8 cellular contexts compared by ENCODE assay signal in genomic region chr7:107201795-107202450, GRCh38. TPM values are rescaled to one million over a fixed set of nuclear protein-coding genes. Genes with fewer than 3 reads are reported as not detected.
DNase-seq lines count a peak whose midpoint lies in the region; ATAC-seq, FAIRE-seq and TF ChIP-seq lines count a peak whose summit lies in the region.

No MANE protein-coding gene starts in this region.

- no peak overlapping the region for H2BK120ac ChIP-seq in IMR-90 (ENCODE audit: low read depth, low read length)

- H4K8ac ChIP-seq in IMR-90 (ENCODE audit: low read depth in 2 of 2, low read length in 2 of 2) = no peak overlapping the region

- no peak overlapping the region for H3K27ac Mint-ChIP-seq in activated CD4-positive, alpha-beta T cell treated with anti-CD3 and anti-CD28 coated beads for 36 hours

- H3K9ac ChIP-seq in IMR-90 (ENCODE audit: low read depth, low read length) (no peak overlapping the region), HepG2 (ENCODE audit: insufficient read depth, low read depth, low read length) (no peak overlapping the region)

- no peak overlapping the region for H4K5ac ChIP-seq in IMR-90 (ENCODE audit: low read depth, low read length)

- H3K36me3 ChIP-seq in IMR-90 (ENCODE audit: control insufficient read depth, insufficient read depth, low read length) (peaks cover 32% of the 10 kb centered on the region), Panc1 (ENCODE audit: control insufficient read depth, insufficient read depth, low read length) (peaks cover 12% of the 10 kb centered on the region), HepG2 (replicated peaks in 1 of 2; ENCODE audit: control insufficient read depth in 1 of 2, insufficient read depth in 2 of 2, low read length in 2 of 2) (peaks cover 2 to 49% of the 10 kb centered on the region in 2 experiments; a peak in 3 of 5 replicates), uterus (no peaks in the 10 kb centered on the region)

- in situ Hi-C loops in IMR-90 (cut with MboI; ENCODE audit: low sequenced_read_pairs) = no loop called here
- in situ Hi-C loops in Panc1 (cut with HindIII; ENCODE audit: low pct_unique_long_range_greater_than_20kb, low sequenced_read_pairs) = no loop called here
- in situ Hi-C loops in HepG2 (cut with HindIII; ENCODE audit: extremely low pct_ligation_motif_present, low pct_unique_long_range_greater_than_20kb) = loop anchor here (25.0 kb wide), 2 partner anchors 510 to 685 kb away; partner anchors contain the start of gene DLD

- no peak overlapping the region for H3K56ac ChIP-seq in IMR-90 (ENCODE audit: extremely low read depth, insufficient read depth, low read length)

- FAIRE-seq in HepG2 (lab: Jason Lieb, UNC) = no peak

- no peaks in the 10 kb centered on the region for H3K4me1 ChIP-seq in IMR-90 (ENCODE audit: control insufficient read depth, insufficient read depth, low read length)
- H3K4me1 ChIP-seq in Panc1 (ENCODE audit: control insufficient read depth, insufficient read depth, low read length) = no peaks in the 10 kb centered on the region
- H3K4me1 ChIP-seq in HepG2 (ENCODE audit: insufficient read depth, low read length) = no peaks in the 10 kb centered on the region
- peaks cover 0 to 2% of the 10 kb centered on the region in 2 donors for H3K4me1 ChIP-seq in uterus

- no peaks in the 10 kb centered on the region for H3K79me1 ChIP-seq in IMR-90 (ENCODE audit: low read depth in 1 of 2, low read length in 2 of 2)

- no peaks in the 10 kb centered on the region for H3K79me2 ChIP-seq in HepG2 (ENCODE audit: insufficient read depth, low read length)

- no peak overlapping the region for H2AK5ac ChIP-seq in IMR-90 (ENCODE audit: low read depth, low read length)

- H3K4me3 ChIP-seq in IMR-90 (ENCODE audit: insufficient read depth, low read depth, low read length) = no peak overlapping the region
- H3K4me3 ChIP-seq in Panc1 (ENCODE audit: low read depth in 2 of 2, low read length in 2 of 2) = no peak overlapping the region
- no peak overlapping the region for H3K4me3 ChIP-seq in HepG2 (replicated peaks in 1 of 3; ENCODE audit: insufficient read depth in 1 of 3, low read depth in 2 of 3, low read length in 3 of 3)
- no peak overlapping the region for H3K4me3 ChIP-seq in uterus

- H4K20me1 ChIP-seq in IMR-90 (ENCODE audit: insufficient read depth, low read length) (no peaks in the 10 kb centered on the region), HepG2 (ENCODE audit: insufficient read depth, low read length) (no peaks in the 10 kb centered on the region)

- no CpG with 5 or more reads among the region's 4 CpGs for WGBS in IMR-90 (ENCODE audit: extremely low coverage in 2 of 2, insufficient read length in 1 of 2), 2 experiments
- 88% methylated on average over 4 of the region's 4 CpGs for WGBS in HepG2 (ENCODE audit: low lambda C conversion rate)

- BruUV-seq in IMR-90 (replicated peaks; lab: Mats Ljungman, UMichigan) (no TSS peak), Panc1 (replicated peaks; lab: Mats Ljungman, UMichigan) (TSS peak; percentile 45), HepG2 (replicated peaks; lab: Mats Ljungman, UMichigan) (no TSS peak)

- no peaks in the 10 kb centered on the region; the same call in 1 of the 2 replicates for H3K9me1 ChIP-seq in IMR-90 (ENCODE audit: insufficient read depth, low read length)

- dilution Hi-C loops in IMR-90 (cut with HindIII; ENCODE audit: low sequenced_read_pairs, unreplicated experiment) = no loop called here

- no peak overlapping the region for H2BK20ac ChIP-seq in IMR-90 (ENCODE audit: low read depth, low read length)

- H3K27me3 ChIP-seq in IMR-90 (ENCODE audit: control insufficient read depth, insufficient read depth, low read length) = no peaks in the 10 kb centered on the region
- no peaks in the 10 kb centered on the region for H3K27me3 ChIP-seq in Panc1 (ENCODE audit: control insufficient read depth, insufficient read depth, low read length)
- no peaks in the 10 kb centered on the region for H3K27me3 ChIP-seq in HepG2 (ENCODE audit: control insufficient read depth in 1 of 2, insufficient read depth in 2 of 2, low read length in 2 of 2)
- no peaks in the 10 kb centered on the region for H3K27me3 ChIP-seq in uterus

- TF ChIP-seq RAD21 in IMR-90 (IDR thresholded peaks at IDR 0.05; ENCODE audit: low read length) (peak; percentile 52), HepG2 (CRISPR knock-in tag; IDR thresholded peaks at IDR 0.05) (peak; percentile 51; the same call in 1 of the 2 replicates)

- H3K9me3 Mint-ChIP-seq in activated CD4-positive, alpha-beta T cell treated with anti-CD3 and anti-CD28 coated beads for 36 hours (ENCODE audit: low read depth) = no peaks in the 10 kb centered on the region

- peak; percentile 61 for DNase-seq in activated CD4-positive, alpha-beta T cell treated with anti-CD3 and anti-CD28 coated beads for 36 hours
- DNase-seq in activated CD4-positive, alpha-beta T cell treated with anti-CD3 and anti-CD28 coated beads for 1 hour = no peak
- peak; percentile 18 for DNase-seq in IMR-90
- peak; percentile 42 for DNase-seq in Panc1 (ENCODE audit: low read depth, low spot score)
- peak; percentile 9 for DNase-seq in central memory CD4-positive, alpha-beta T cell
- DNase-seq in HepG2 (ENCODE audit: low spot score) = peak; percentile 27
- DNase-seq in uterus = peak; percentile 34 to 38
- no peak for DNase-seq in kidney glomerular epithelial cell (lab: John Stamatoyannopoulos, UW)

- peak; percentile 78 for ATAC-seq in activated CD4-positive, alpha-beta T cell treated with anti-CD3 and anti-CD28 coated beads for 36 hours
- ATAC-seq in IMR-90 (ENCODE audit: low read depth) = peak; percentile 37; the same call in 1 of the 2 replicates
- peak; percentile 91 for ATAC-seq in Panc1
- peak; percentile 94 for ATAC-seq in HepG2

- no peak overlapping the region for H2AK9ac ChIP-seq in IMR-90 (replicated peaks; ENCODE audit: low read depth, low read length, poor library complexity)

- H3K4ac ChIP-seq in IMR-90 (ENCODE audit: low read depth, low read length) = no peak overlapping the region

- no peak for TF ChIP-seq POLR2A in IMR-90 (IDR thresholded peaks at IDR 0.05; ENCODE audit: low read depth, low read length)
- no peak for TF ChIP-seq POLR2A in HepG2 (IDR thresholded peaks at IDR 0.05; ENCODE audit: insufficient read depth in 1 of 2, low read depth in 2 of 2, low read length in 2 of 2)
- TF ChIP-seq POLR2A in uterus (IDR thresholded peaks at IDR 0.05) = no peak

- POLR2A ChIA-PET in activated CD4-positive, alpha-beta T cell treated with anti-CD3 and anti-CD28 coated beads for 36 hours (lab: Charles Lee) = no interaction called here
- POLR2A ChIA-PET in IMR-90 (lab: Charles Lee; ENCODE audit: unreplicated experiment) (no interaction called here), Panc1 (lab: Charles Lee) (no interaction called here), HepG2 (lab: Yijun Ruan, JAX) (no interaction called here)

- TF ChIP-seq EP300 in HepG2 (IDR thresholded peaks at IDR 0.05; ENCODE audit: low read depth in 2 of 2, low read length in 2 of 2) = no peak
- no peak for TF ChIP-seq EP300 in HepG2 (CRISPR knock-in tag; IDR thresholded peaks at IDR 0.05; ENCODE audit: borderline replicate concordance)

- no peak overlapping the region for H3K23ac ChIP-seq in IMR-90 (ENCODE audit: low read depth, low read length)

- no peak overlapping the region for H3K18ac ChIP-seq in IMR-90 (ENCODE audit: low read depth, low read length)

- H3K4me1 Mint-ChIP-seq in activated CD4-positive, alpha-beta T cell treated with anti-CD3 and anti-CD28 coated beads for 36 hours = no peaks in the 10 kb centered on the region

- H2BK15ac ChIP-seq in IMR-90 (ENCODE audit: low read depth, low read length) = no peak overlapping the region

- intact Hi-C loops in activated CD4-positive, alpha-beta T cell treated with anti-CD3 and anti-CD28 coated beads for 36 hours (cut with DNase I, micrococcal nuclease) = loop anchor here in 1 of 2 experiments (1.0 to 5.0 kb wide), 3 partner anchors 299 to 675 kb away; no protein-coding TSS in a partner anchor
- intact Hi-C loops in IMR-90 (cut with micrococcal nuclease) = loop anchor here (5.0 to 10.0 kb wide), 2 partner anchors 525 to 673 kb away; no protein-coding TSS in a partner anchor
- intact Hi-C loops in Panc1 (cut with micrococcal nuclease; ENCODE audit: unreplicated experiment) = loop anchor here (2.0 to 10.0 kb wide), 3 partner anchors 299 to 673 kb away; no protein-coding TSS in a partner anchor
- intact Hi-C loops in HepG2 (cut with micrococcal nuclease; ENCODE audit: unreplicated experiment) = loop anchor here (5.0 kb wide), 1 partner anchor 525 kb away; no protein-coding TSS in a partner anchor
- intact Hi-C loops in uterus (cut with DNase I; ENCODE audit: low total_unique reads) = no loop called here

- CTCF ChIA-PET in activated CD4-positive, alpha-beta T cell treated with anti-CD3 and anti-CD28 coated beads for 36 hours (lab: Charles Lee) = interaction anchor here (0.6 to 1.4 kb wide), 4 partner anchors 10 to 541 kb away, joined by 3 to 4 read pairs (median 3); no protein-coding TSS in a partner anchor
- CTCF ChIA-PET in IMR-90 (lab: Yijun Ruan, JAX) = no interaction called here
- CTCF ChIA-PET in Panc1 (lab: Charles Lee) = interaction anchor here (0.6 to 0.7 kb wide), 2 partner anchors 230 to 1718 kb away, joined by 3 read pairs; no protein-coding TSS in a partner anchor
- CTCF ChIA-PET in HepG2 (lab: Yijun Ruan, JAX; ENCODE audit: low intra/inter-chr PET ratio, low total read pairs) = no interaction called here

- no peaks in the 10 kb centered on the region for H3K27me3 Mint-ChIP-seq in activated CD4-positive, alpha-beta T cell treated with anti-CD3 and anti-CD28 coated beads for 36 hours

- H3K9me3 ChIP-seq in IMR-90 (ENCODE audit: control insufficient read depth, insufficient read depth, low read length) (no peaks in the 10 kb centered on the region), Panc1 (ENCODE audit: control insufficient read depth, insufficient read depth, low read depth, low read length) (no peaks in the 10 kb centered on the region), HepG2 (ENCODE audit: low read length) (no peaks in the 10 kb centered on the region), uterus (no peaks in the 10 kb centered on the region)

- no peak overlapping the region for H3K14ac ChIP-seq in IMR-90 (replicated peaks; ENCODE audit: low read depth, low read length)

- H3K4me2 ChIP-seq in IMR-90 (ENCODE audit: low read depth, low read length) (no peak overlapping the region), HepG2 (ENCODE audit: low read depth, low read length) (no peak overlapping the region)

- H3K4me3 Mint-ChIP-seq in activated CD4-positive, alpha-beta T cell treated with anti-CD3 and anti-CD28 coated beads for 36 hours = no peak overlapping the region

- H4K91ac ChIP-seq in IMR-90 (ENCODE audit: insufficient read depth, low read depth, low read length) = no peak overlapping the region

- H2AFZ ChIP-seq in IMR-90 (replicated peaks; ENCODE audit: low read length, poor library complexity) (no peak overlapping the region), HepG2 (ENCODE audit: low read length) (no peak overlapping the region)

- H3K27ac ChIP-seq in IMR-90 (ENCODE audit: insufficient read depth, low read length) (no peak overlapping the region), Panc1 (ENCODE audit: low read length) (no peak overlapping the region), HepG2 (ENCODE audit: extremely low read length, insufficient read depth, low read length) (no peak overlapping the region), uterus (peak overlapping the region in 1 of 2 donors; percentile 11)

- H2BK5ac ChIP-seq in IMR-90 (ENCODE audit: low read depth, low read length, poor library complexity, severe bottlenecking) = no peak overlapping the region

- peaks cover 23% of the 10 kb centered on the region for H3K36me3 Mint-ChIP-seq in activated CD4-positive, alpha-beta T cell treated with anti-CD3 and anti-CD28 coated beads for 36 hours (ENCODE audit: low read depth)

- TF ChIP-seq CTCF in IMR-90 (conservative IDR thresholded peaks at IDR 0.05; ENCODE audit: low read depth, low read length) = peak; percentile 35; the same call in 1 of the 2 replicates
- TF ChIP-seq CTCF in Panc1 (IDR thresholded peaks at IDR 0.05) = peak; percentile 73
- TF ChIP-seq CTCF in HepG2 (CRISPR knock-in tag; IDR thresholded peaks at IDR 0.05) = peak; percentile 66
- peak; percentile 28 to 59 (median 42) for TF ChIP-seq CTCF in uterus (IDR thresholded peaks at IDR 0.05)

RNA-seq across cellular contexts. Expression of gene HBP1, which starts 33.1 kb away (rescaled TPM):
- 10 to 100 TPM; 17.8 to 25.4 TPM for total RNA-seq in activated CD4-positive, alpha-beta T cell treated with anti-CD3 and anti-CD28 coated beads for 36 hours
- total RNA-seq in IMR-90 (2012; rRNA removed) (69.9 and 70.0 TPM in 2 replicates), Panc1 (2021; ENCODE audit: unreplicated experiment) (28.1 TPM), HepG2 (2016; rRNA removed; fragmentation: Illumina TruSeq; extraction: Trizol) (22.9 and 29.8 TPM in 2 replicates), uterus (100 to 1,000 TPM in 3 of 4 donors, 10 to 100 TPM in 1; 48.3 to 169 (median 130) TPM)
- polyA plus RNA-seq in IMR-90 (2012; rRNA removed) (19.0 and 27.1 TPM in 2 replicates), HepG2 (2011; rRNA removed) (37.8 and 44.1 TPM in 2 replicates)
- polyA plus RNA-seq in IMR-90 (2012; cell fraction: cytosol; rRNA removed) = 7.8 and 10.8 TPM in 2 replicates
- polyA plus RNA-seq in IMR-90 (2012; cell fraction: nucleus; rRNA removed; ENCODE audit: low replicate concordance) = 11.3 and 41.1 TPM in 2 replicates
- 23.3 TPM for polyA plus RNA-seq in Panc1 (2012; ENCODE audit: insufficient read length)
- total RNA-seq in HepG2 (2016; cell fraction: cytosol; rRNA removed; fragmentation: Illumina TruSeq; extraction: Trizol; ENCODE audit: low read depth) = 4.4 and 5.2 TPM in 2 replicates
- total RNA-seq in HepG2 (2016; cell fraction: insoluble cytoplasmic fraction; rRNA removed; fragmentation: Illumina TruSeq; extraction: Trizol) = 19.6 and 28.9 TPM in 2 replicates
- 8.0 and 9.4 TPM in 2 replicates for total RNA-seq in HepG2 (2016; cell fraction: membrane; rRNA removed; fragmentation: Illumina TruSeq; extraction: Trizol)
- 16.5 and 18.0 TPM in 2 replicates for total RNA-seq in HepG2 (2016; cell fraction: nucleus; rRNA removed; fragmentation: Illumina TruSeq; extraction: Trizol)
- polyA plus RNA-seq in HepG2 (2011; cell fraction: cytosol; rRNA removed) = 24.4 and 33.9 TPM in 2 replicates
- polyA plus RNA-seq in HepG2 (2011; cell fraction: nucleus; rRNA removed) = 24.5 and 27.2 TPM in 2 replicates
- polyA plus RNA-seq in HepG2 (2012) = 40.5 and 54.8 TPM in 2 replicates
- 1.5 TPM in 2 replicates for polyA plus RNA-seq in HepG2 (2016; cell fraction: cytosol; fragmentation: Illumina TruSeq; extraction: Trizol; ENCODE audit: low read depth)
- 21.0 and 21.2 TPM in 2 replicates for polyA plus RNA-seq in HepG2 (2016; cell fraction: insoluble cytoplasmic fraction; fragmentation: Illumina TruSeq; extraction: Trizol; ENCODE audit: low read depth)
- 3.2 and 3.9 TPM in 2 replicates for polyA plus RNA-seq in HepG2 (2016; cell fraction: membrane; fragmentation: Illumina TruSeq; extraction: Trizol; ENCODE audit: low read depth)
- polyA plus RNA-seq in HepG2 (2016; cell fraction: nucleus; fragmentation: Illumina TruSeq; extraction: Trizol; ENCODE audit: insufficient read depth, low read depth) = 13.2 and 18.0 TPM in 2 replicates
- 46.4 and 47.9 TPM in 2 replicates for polyA minus RNA-seq in HepG2 (2011; rRNA and poly(A)+ RNA removed; ENCODE audit: low replicate concordance)
- polyA minus RNA-seq in HepG2 (2011; cell fraction: cytosol; rRNA and poly(A)+ RNA removed) = 25.5 and 31.9 TPM in 2 replicates
- 109 and 115 TPM in 2 replicates for polyA minus RNA-seq in HepG2 (2011; cell fraction: nucleus; rRNA and poly(A)+ RNA removed)

Comparison
In these comparisons a context has a peak if more than half of its experiments do, and no peak if none do; other contexts are left out.
1. DNase-seq: peak in activated CD4-positive, alpha-beta T cell treated with anti-CD3 and anti-CD28 coated beads for 36 hours (single experiment), IMR-90 (single experiment), Panc1 (single experiment), central memory CD4-positive, alpha-beta T cell (single experiment), HepG2 (single experiment) and uterus (2 of 2); none in activated CD4-positive, alpha-beta T cell treated with anti-CD3 and anti-CD28 coated beads for 1 hour (single experiment) and kidney glomerular epithelial cell (single experiment).
2. ATAC-seq: peak in every context shown above with its lines; median percentile 94 in HepG2; 91 in Panc1; 78 in activated CD4-positive, alpha-beta T cell treated with anti-CD3 and anti-CD28 coated beads for 36 hours; 37 in IMR-90.
3. CTCF ChIA-PET loops: an anchor here in activated CD4-positive, alpha-beta T cell treated with anti-CD3 and anti-CD28 coated beads for 36 hours (0.6 to 1.4 kb wide) and Panc1 (0.6 to 0.7 kb wide); none called in IMR-90 and HepG2.
4. Peak in every context shown above with its lines, with median percentiles within 50 percentile points of each other: CTCF ChIP-seq.